ENCODE assay signal across 14 cellular contexts in genomic region chr6:32855467-32856174, GRCh38. TPM values are rescaled to one million over a fixed set of nuclear protein-coding genes. Genes with fewer than 3 reads are reported as not detected.
A peak's percentile ranks its signal among the peaks of the same experiment; 100 is the strongest.
DNase-seq lines count a peak whose midpoint lies in the region; ATAC-seq, FAIRE-seq and TF ChIP-seq lines count a peak whose summit lies in the region.
"Had no signal": no experiment of that assay in that cellular context is flagged by ENCODE, and none has a peak within 500 bp of the region (broad histone marks: within the 10 kb centered on the region; RNA-seq: fewer than 3 reads in every experiment).

No MANE protein-coding gene starts in this region.

- no peak for TF ChIP-seq CTCF in CD4-positive, alpha-beta T cell (IDR thresholded peaks at IDR 0.05)
- TF ChIP-seq CTCF in brain (conservative IDR thresholded peaks at IDR 0.05) (no peak), neural crest cell (conservative IDR thresholded peaks at IDR 0.05) (no peak)

- H3K9me3 ChIP-seq in CD4-positive, alpha-beta T cell (ENCODE audit: control insufficient read depth, low read length) = no peaks in the 10 kb centered on the region
- H3K9me3 ChIP-seq: MG63, suprapubic skin had no signal

- CTCF ChIA-PET in CD4-positive, alpha-beta T cell (lab: Charles Lee) = interaction anchor here (0.9 to 7.8 kb wide), 6 partner anchors 11 to 129 kb away, joined by 3 to 288 read pairs (median 36); partner anchors contain the start of genes PSMB8 and TAP2

- no peaks in the 10 kb centered on the region for H3K27me3 Mint-ChIP-seq in CD4-positive, alpha-beta T cell
- H3K27me3 Mint-ChIP-seq in brain (peaks cover 94% of the 10 kb centered on the region), neural crest cell (ENCODE audit: low read depth) (peaks cover 95% of the 10 kb centered on the region)

- H3K4me3 Mint-ChIP-seq in CD4-positive, alpha-beta T cell = peak overlapping the region; percentile 98
- H3K4me3 Mint-ChIP-seq in brain (peak overlapping the region; percentile 25 to 98 (median 31)), neural crest cell (peak overlapping the region; percentile 29)

- H3K4me1 Mint-ChIP-seq in CD4-positive, alpha-beta T cell (ENCODE audit: low read depth) = peaks cover 73% of the 10 kb centered on the region
- H3K4me1 Mint-ChIP-seq in brain = peaks cover 23% of the 10 kb centered on the region
- H3K4me1 Mint-ChIP-seq in neural crest cell = peaks cover 18% of the 10 kb centered on the region

- no peak overlapping the region for H3K27ac ChIP-seq in CD4-positive, alpha-beta T cell (ENCODE audit: low read depth, low read length)

- intact Hi-C loops in CD4-positive, alpha-beta T cell (cut with DNase I, micrococcal nuclease) = loop anchor here in 1 of 2 experiments (10.0 kb wide), 1 partner anchor 731 kb away; the partner anchor contains the start of gene ATF6B

- DNase-seq in CD4-positive, alpha-beta T cell = no peak
- no peak for DNase-seq in GM19239 (ENCODE audit: insufficient read length, low spot score)
- no peak for DNase-seq in neural crest cell (ENCODE audit: low read depth, low spot score)
- DNase-seq in foreskin melanocyte = no peak
- no peak for DNase-seq in NCI-H1105 (lab: John Stamatoyannopoulos, UW)
- DNase-seq in T-helper 9 cell = no peak
- no peak for DNase-seq in epidermal melanocyte (ENCODE audit: insufficient read length, low spot score)
- DNase-seq: activated CD8-positive, alpha-beta memory T cell treated with anti-CD3 and anti-CD28 coated beads, Interleukin-2, amount 50 U/mL, for 48 hours; GOT3; NCI-H526 had no signal

- POLR2A ChIA-PET in CD4-positive, alpha-beta T cell (lab: Charles Lee) = interaction anchor here (2.4 to 9.3 kb wide), 4 partner anchors 8 to 114 kb away, joined by 11 to 901 read pairs (median 163); partner anchors contain the start of genes BRD2, PSMB8 and TAP2

- H3K9me3 Mint-ChIP-seq in CD4-positive, alpha-beta T cell = no peaks in the 10 kb centered on the region
- H3K9me3 Mint-ChIP-seq in brain (no peaks in the 10 kb centered on the region), neural crest cell (no peaks in the 10 kb centered on the region)

- peak; percentile 57 for FAIRE-seq in GM19239 (lab: Jason Lieb, UNC)
- FAIRE-seq: colon had no signal

- ATAC-seq in CD4-positive, alpha-beta T cell (ENCODE audit: poor library complexity) = no peak

- H3K36me3 Mint-ChIP-seq in CD4-positive, alpha-beta T cell (ENCODE audit: low read depth) = peaks cover 93% of the 10 kb centered on the region
- no peaks in the 10 kb centered on the region for H3K36me3 Mint-ChIP-seq in brain
- H3K36me3 Mint-ChIP-seq in neural crest cell (ENCODE audit: low read depth) = no peaks in the 10 kb centered on the region

- H3K27me3 ChIP-seq in CD4-positive, alpha-beta T cell (ENCODE audit: control insufficient read depth, insufficient read depth, low read length) = no peaks in the 10 kb centered on the region
- H3K27me3 ChIP-seq: MG63, suprapubic skin had no signal

- H3K27ac Mint-ChIP-seq in CD4-positive, alpha-beta T cell = peak overlapping the region; percentile 99
- peak overlapping the region in 1 of 5 experiments; percentile 82 for H3K27ac Mint-ChIP-seq in brain
- no peak overlapping the region for H3K27ac Mint-ChIP-seq in neural crest cell (ENCODE audit: unreplicated experiment)

RNA-seq across cellular contexts. Expression of gene PSMB9, which starts 1.6 kb away (rescaled TPM):
- total RNA-seq in CD4-positive, alpha-beta T cell = 10 to 100 TPM; 37.2 to 38.4 TPM
- polyA plus RNA-seq in brain (ENCODE audit: insufficient read depth, low read depth, low replicate concordance) = 16.7 TPM
- not detected in 2 replicates for total RNA-seq in neural crest cell

RNA-seq across cellular contexts. Expression of gene TAP1, which starts 2.1 kb away (rescaled TPM):
- 10 to 100 TPM; 91.5 to 93.9 TPM for total RNA-seq in CD4-positive, alpha-beta T cell
- 17.8 TPM for polyA plus RNA-seq in brain (ENCODE audit: insufficient read depth, low read depth, low replicate concordance)
- total RNA-seq in neural crest cell = 2.7 and 2.8 TPM in 2 replicates

RNA-seq across cellular contexts. Expression of gene PSMB8, which starts 11.8 kb away (rescaled TPM):
- total RNA-seq in CD4-positive, alpha-beta T cell = 100 to 1,000 TPM; 120 to 121 TPM
- 39.4 TPM for polyA plus RNA-seq in brain (ENCODE audit: insufficient read depth, low read depth, low replicate concordance)
- 1.1 and 1.7 TPM in 2 replicates for total RNA-seq in neural crest cell

RNA-seq across cellular contexts. Expression of gene TAP2, which starts 17.1 kb away (rescaled TPM):
- 100 to 1,000 TPM; 165 to 171 TPM for total RNA-seq in CD4-positive, alpha-beta T cell
- polyA plus RNA-seq in brain (ENCODE audit: insufficient read depth, low read depth, low replicate concordance) = 10.1 TPM
- 18.0 and 18.2 TPM in 2 replicates for total RNA-seq in neural crest cell

RNA-seq across cellular contexts. Expression of gene HLA-DOB, which starts 38.8 kb away (rescaled TPM):
- 1 to 10 TPM; 2.9 to 3.2 TPM for total RNA-seq in CD4-positive, alpha-beta T cell
- polyA plus RNA-seq in brain (ENCODE audit: insufficient read depth, low read depth, low replicate concordance) = not detected
- 0.28 TPM in 1 of 2 replicates, not detected in the other for total RNA-seq in neural crest cell

Comparison
In these comparisons a context has a peak if more than half of its experiments do, and no peak if none do; other contexts are left out.
1. H3K4me3 Mint-ChIP-seq: peak in every context shown above with its lines; median percentile 98 in CD4-positive, alpha-beta T cell; 31 in brain; 29 in neural crest cell.
2. RNA of gene PSMB9, which starts 1.6 kb away (total RNA-seq): 37.2 to 38.4 TPM in CD4-positive, alpha-beta T cell; not detected in neural crest cell; every median in the first group is over 10 times any median in the second.
3. RNA of gene TAP1, which starts 2.1 kb away (total RNA-seq): 91.5 to 93.9 TPM in CD4-positive, alpha-beta T cell; 2.7 to 2.8 TPM in neural crest cell; every median in the first group is over 10 times any median in the second.
4. RNA of gene PSMB8, which starts 11.8 kb away (total RNA-seq): 120 to 121 TPM in CD4-positive, alpha-beta T cell; 1.1 to 1.7 TPM in neural crest cell; every median in the first group is over 10 times any median in the second.